In the genomic region with DNA sequence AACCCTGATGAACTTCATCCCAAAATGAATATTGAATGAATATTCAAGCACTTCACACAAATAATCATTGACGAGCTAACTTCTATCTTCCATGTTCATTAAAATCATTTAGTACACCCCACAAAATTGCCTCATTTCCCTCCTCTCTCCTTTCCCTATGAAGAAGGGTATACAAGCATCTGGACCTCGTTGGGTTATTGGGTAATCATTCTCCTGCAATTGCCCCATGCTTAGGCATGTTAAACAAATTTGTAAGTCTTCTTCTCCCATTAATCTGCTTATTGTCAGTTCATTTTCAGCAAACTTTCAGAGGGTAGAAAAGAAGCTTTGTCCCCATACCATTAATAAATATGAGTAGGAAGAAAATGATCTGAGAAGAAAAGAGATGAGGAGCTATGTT, we compare ENCODE assay signal across 25 cellular contexts. TPM values are rescaled to one million over a fixed set of nuclear protein-coding genes. Genes with fewer than 3 reads are reported as not detected.
"Had no signal": no experiment of that assay in that cellular context is flagged by ENCODE, and none has a peak within 500 bp of the region (broad histone marks: within the 10 kb centered on the region; RNA-seq: fewer than 3 reads in every experiment).

No MANE protein-coding gene starts in this region.

- DNase-seq: natural killer cell; occipital lobe; ovary; posterior cingulate gyrus; psoas muscle; right cardiac atrium; spleen; stimulated activated CD4-positive, alpha-beta T cell treated with anti-CD3 and anti-CD28 coated beads, Interleukin-12 subunit alpha, Interleukin-12 subunit beta, amount 100 ng/mL, for 4 hours; stimulated activated CD4-positive, alpha-beta T cell treated with anti-CD3 and anti-CD28 coated beads, Interleukin-1b, Interleukin-23, amount 100 ng/mL, for 48 hours; stimulated activated CD4-positive, alpha-beta T cell treated with anti-CD3 and anti-CD28 coated beads, Interleukin-4, amount 100 ng/mL, for 1 hour; stimulated activated CD4-positive, alpha-beta T cell treated with anti-CD3 and anti-CD28 coated beads, Interleukin-4, amount 100 ng/mL, for 4 hours; stimulated activated CD8-positive, alpha-beta memory T cell treated with anti-CD3 and anti-CD28 coated beads, Interleukin-4, amount 100 ng/mL, for 48 hours; stimulated activated naive CD4-positive, alpha-beta T cell; stimulated activated naive CD8-positive, alpha-beta T cell treated with anti-CD3 and anti-CD28 coated beads, Interleukin-15, amount 100 ng/mL, for 72 hours; stimulated activated naive CD8-positive, alpha-beta T cell treated with anti-CD3 and anti-CD28 coated beads, Interleukin-15, Interleukin-2, amounts not matched to agents 100 U/mL and 50 U/mL, for 24 hours; substantia nigra; testis; tibial artery; transverse colon; upper lobe of right lung; uterus had no signal

- H3K4me3 ChIP-seq: neural progenitor cell, ovary, psoas muscle, skin epidermis, smooth muscle cell, spleen, suprapubic skin, testis, tibial artery, transverse colon, upper lobe of right lung, uterus had no signal

RNA-seq across cellular contexts. Expression of a gene that starts 27.8 kb away (rescaled TPM):
- total RNA-seq: smooth muscle cell had no signal
